In the genomic region with DNA sequence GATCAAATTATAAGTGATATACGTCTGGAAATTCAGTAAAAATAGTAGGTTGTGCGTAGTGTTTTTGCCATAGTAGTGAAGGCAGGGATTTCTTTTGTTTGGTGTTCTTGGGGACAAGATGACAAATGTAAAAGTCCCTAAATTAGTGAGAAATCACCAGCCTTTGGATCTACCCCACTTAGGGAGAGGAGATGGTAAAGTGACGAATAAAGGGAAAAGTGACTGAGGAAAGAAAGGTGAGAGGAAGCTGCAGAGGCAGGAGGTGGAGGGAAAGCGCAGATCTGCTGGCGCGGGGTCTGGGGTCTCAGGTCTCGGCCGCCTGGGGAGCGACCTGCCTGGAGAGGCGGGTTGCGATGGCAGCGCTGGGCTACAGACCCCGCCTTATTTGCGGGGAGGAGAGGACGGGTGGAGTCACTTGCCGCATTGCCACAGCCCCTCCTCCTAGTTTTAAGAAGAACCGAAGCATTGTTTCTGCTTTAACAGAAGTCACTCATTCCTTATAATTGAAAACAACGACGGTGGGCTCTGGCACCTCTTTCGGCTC, we compare ENCODE assay signal across 16 cellular contexts. TPM values are rescaled to one million over a fixed set of nuclear protein-coding genes. Genes with fewer than 3 reads are reported as not detected.
DNase-seq lines count a peak whose midpoint lies in the region; ATAC-seq and TF ChIP-seq lines count a peak whose summit lies in the region.
"Had no signal": no experiment of that assay in that cellular context is flagged by ENCODE, and none has a peak within 500 bp of the region (broad histone marks: within the 10 kb centered on the region; RNA-seq: fewer than 3 reads in every experiment).

No MANE protein-coding gene starts in this region.

- H3K27ac ChIP-seq in ascending aorta (no peak overlapping the region), tibial nerve (no peak overlapping the region)
- H3K27ac ChIP-seq: HL-60, lower lobe of right lung, skin epidermis had no signal

- peaks cover 23% of the 10 kb centered on the region for H3K4me1 Mint-ChIP-seq in T-helper 2 cell treated with Interferon-gamma antibody and Interleukin-4, amounts not matched to agents 5 μg/mL and 100 μg/mL, for 36 hours (ENCODE audit: low read depth)
- H3K4me1 Mint-ChIP-seq in T-helper 17 cell = no peaks in the 10 kb centered on the region

- whole genome bisulfite sequencing in tibial nerve, 2 donors = 6 to 8% methylated on average over 20 of the region's 20 CpGs

- POLR2A ChIA-PET in GM10248 (lab: Yijun Ruan, JAX) = no interaction called here

- peaks cover 8% of the 10 kb centered on the region for H3K9me3 ChIP-seq in T-helper 17 cell (ENCODE audit: control insufficient read depth, low read length, poor library complexity, severe bottlenecking)
- H3K9me3 ChIP-seq in ascending aorta = no peaks in the 10 kb centered on the region
- H3K9me3 ChIP-seq in tibial nerve = peaks cover 0 to 8% (median 0%) of the 10 kb centered on the region in 4 donors
- H3K9me3 ChIP-seq: lower lobe of right lung had no signal

- intact Hi-C loops in ascending aorta (cut with DNase I) = no loop called here

- DNase-seq in T-helper 2 cell treated with Interferon-gamma antibody and Interleukin-4, amounts not matched to agents 5 μg/mL and 100 μg/mL, for 36 hours (ENCODE audit: low spot score) = no peak
- no peak for DNase-seq in T-helper 2 cell
- no peak for DNase-seq in T-helper 17 cell
- peak; percentile 75 for DNase-seq in retina
- DNase-seq in GM10248 (ENCODE audit: extremely low spot score) = no peak
- no peak for DNase-seq in ascending aorta (ENCODE audit: low spot score in 2 of 2)
- DNase-seq in tibial nerve (ENCODE audit: low spot score in 2 of 2) = no peak
- DNase-seq: activated naive CD4-positive, alpha-beta T cell; CD4-positive, alpha-beta memory T cell; lower lobe of right lung; NCI-H2107; SHP77 had no signal

- H3K4me3 ChIP-seq in iPS-11a (ENCODE audit: low read depth, low read length) (peak overlapping the region; percentile 45), ascending aorta (no peak overlapping the region), tibial nerve (no peak overlapping the region)
- H3K4me3 ChIP-seq: lower lobe of right lung, skin epidermis had no signal

- H3K27ac Mint-ChIP-seq in T-helper 2 cell treated with Interferon-gamma antibody and Interleukin-4, amounts not matched to agents 5 μg/mL and 100 μg/mL, for 36 hours = no peak overlapping the region
- H3K27ac Mint-ChIP-seq in T-helper 17 cell = no peak overlapping the region
- H3K27ac Mint-ChIP-seq: CD4-positive, alpha-beta memory T cell had no signal

- peaks cover 79% of the 10 kb centered on the region for H3K27me3 Mint-ChIP-seq in T-helper 2 cell treated with Interferon-gamma antibody and Interleukin-4, amounts not matched to agents 5 μg/mL and 100 μg/mL, for 36 hours (ENCODE audit: low read depth)
- H3K27me3 Mint-ChIP-seq in T-helper 17 cell = peaks cover 66% of the 10 kb centered on the region

- H3K36me3 Mint-ChIP-seq in T-helper 2 cell treated with Interferon-gamma antibody and Interleukin-4, amounts not matched to agents 5 μg/mL and 100 μg/mL, for 36 hours (ENCODE audit: low read depth) = no peaks in the 10 kb centered on the region
- H3K36me3 Mint-ChIP-seq in T-helper 17 cell (ENCODE audit: low read depth) = peaks cover 4% of the 10 kb centered on the region

- no peak for TF ChIP-seq POLR2A in tibial nerve (IDR thresholded peaks at IDR 0.05)

- H3K27me3 ChIP-seq in ascending aorta (no peaks in the 10 kb centered on the region), tibial nerve (peaks cover 11 to 96% of the 10 kb centered on the region in 2 donors)

- no peaks in the 10 kb centered on the region for H3K9me3 Mint-ChIP-seq in T-helper 2 cell treated with Interferon-gamma antibody and Interleukin-4, amounts not matched to agents 5 μg/mL and 100 μg/mL, for 36 hours

- TF ChIP-seq CTCF in GM10248 (IDR thresholded peaks at IDR 0.05; ENCODE audit: control extremely low read depth, extremely low read depth, low read depth, missing control alignments) (no peak), ascending aorta (IDR thresholded peaks at IDR 0.05) (no peak), tibial nerve (IDR thresholded peaks at IDR 0.05) (no peak)

- CTCF ChIA-PET in GM10248 (lab: Yijun Ruan, JAX) = no interaction called here

- peak overlapping the region; percentile 44 for H3K4me3 Mint-ChIP-seq in T-helper 2 cell treated with Interferon-gamma antibody and Interleukin-4, amounts not matched to agents 5 μg/mL and 100 μg/mL, for 36 hours
- peak overlapping the region; percentile 32 for H3K4me3 Mint-ChIP-seq in T-helper 17 cell

- H3K4me1 ChIP-seq in ascending aorta = no peaks in the 10 kb centered on the region
- peaks cover 0 to 19% (median 2%) of the 10 kb centered on the region in 4 donors for H3K4me1 ChIP-seq in tibial nerve
- H3K4me1 ChIP-seq: lower lobe of right lung had no signal

- no peak for TF ChIP-seq EP300 in tibial nerve (IDR thresholded peaks at IDR 0.05)

- H3K36me3 ChIP-seq in ascending aorta = no peaks in the 10 kb centered on the region
- H3K36me3 ChIP-seq in tibial nerve = no peaks in the 10 kb centered on the region
- H3K36me3 ChIP-seq: lower lobe of right lung had no signal

- ATAC-seq in T-helper 17 cell = no peak
- ATAC-seq: lower lobe of right lung had no signal

RNA-seq across cellular contexts. Expression of a gene that starts 3.4 kb away (rescaled TPM):
- total RNA-seq in T-helper 17 cell (not detected), ascending aorta (not detected), tibial nerve (not detected)
- total RNA-seq: cardiac septum; CD4-positive, alpha-beta memory T cell; lower lobe of right lung had no signal
